10 cellular contexts compared by ENCODE assay signal in the genomic region with DNA sequence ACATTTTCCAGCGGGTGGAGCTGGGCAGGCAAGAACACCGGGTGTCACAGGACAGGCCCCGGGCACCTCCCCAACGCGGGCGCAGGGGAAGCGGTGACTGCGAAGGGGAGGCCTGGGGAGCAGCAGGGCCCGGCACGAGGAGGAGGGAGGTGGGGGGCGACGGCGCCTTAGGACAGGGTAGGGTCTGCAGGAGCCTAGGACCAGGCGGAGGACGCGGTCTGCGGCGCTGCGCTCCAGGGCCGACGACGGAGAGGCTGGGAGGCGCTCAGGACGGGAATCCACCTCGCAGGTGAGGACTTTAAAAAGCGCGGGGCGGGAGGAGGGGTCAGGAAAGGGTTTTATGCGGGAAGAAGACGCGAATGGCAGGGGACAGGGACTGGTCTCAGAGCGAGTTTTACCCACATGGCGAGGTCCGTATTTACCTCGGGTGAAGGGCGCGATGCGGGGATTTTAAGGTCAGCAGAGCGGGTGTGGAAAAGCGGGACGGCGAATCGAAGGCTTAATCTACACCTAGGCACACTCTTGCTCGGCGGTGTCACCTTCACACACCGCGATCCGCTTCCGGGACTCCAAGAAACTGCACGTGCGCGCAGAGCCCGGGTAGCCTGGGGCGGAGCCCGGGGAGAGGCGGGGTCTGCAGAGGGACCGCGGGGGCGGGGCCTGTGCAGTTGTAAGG. TPM values are rescaled to one million over a fixed set of nuclear protein-coding genes. Genes with fewer than 3 reads are reported as not detected.
DNase-seq lines count a peak whose midpoint lies in the region; TF ChIP-seq lines count a peak whose summit lies in the region.
"Had no signal": no experiment of that assay in that cellular context is flagged by ENCODE, and none has a peak within 500 bp of the region (broad histone marks: within the 10 kb centered on the region; RNA-seq: fewer than 3 reads in every experiment).

No MANE protein-coding gene starts in this region.

- H3K4me3 Mint-ChIP-seq in mesothelial cell of epicardium: peak overlapping the region; percentile 74

- H3K36me3 Mint-ChIP-seq in mesothelial cell of epicardium: peaks cover 11% of the 10 kb centered on the region

- TF ChIP-seq CTCF in BE2C (IDR thresholded peaks at IDR 0.05; ENCODE audit: low read depth, low read length): no peak
- TF ChIP-seq CTCF in mesothelial cell of epicardium (IDR thresholded peaks at IDR 0.05; ENCODE audit: unreplicated experiment): no peak

- H3K9me3 ChIP-seq in BE2C (peaks cover 3% of the 10 kb centered on the region; the same call in 1 of the 2 replicates), ectodermal cell (ENCODE audit: control insufficient read depth, low read length) (no peaks in the 10 kb centered on the region)

- H3K27ac ChIP-seq in ectodermal cell (ENCODE audit: insufficient read depth, low read depth, low read length, poor library complexity, severe bottlenecking): no peak overlapping the region

- 45 to 50% methylated on average over 59 of the region's 59 CpGs for WGBS in ectodermal cell, 2 experiments

- H3K27ac Mint-ChIP-seq in mesothelial cell of epicardium: peak overlapping the region; percentile 21

- peaks cover 32% of the 10 kb centered on the region for H3K9me3 Mint-ChIP-seq in mesothelial cell of epicardium

- no peaks in the 10 kb centered on the region for H3K27me3 ChIP-seq in BE2C
- H3K27me3 ChIP-seq in ectodermal cell (ENCODE audit: control insufficient read depth, insufficient read depth, low read length, poor library complexity, severe bottlenecking): peaks cover 10% of the 10 kb centered on the region

- no peaks in the 10 kb centered on the region for H3K4me1 ChIP-seq in BE2C
- no peaks in the 10 kb centered on the region for H3K4me1 ChIP-seq in ectodermal cell (ENCODE audit: control insufficient read depth, insufficient read depth, low read length)

- peak; percentile 35 for DNase-seq in BE2C
- DNase-seq in LHCN-M2 (ENCODE audit: low read depth): peak; percentile 8
- peak in 1 of 2 experiments; percentile 58 for DNase-seq in mesothelial cell of epicardium (ENCODE audit: low spot score in 2 of 2, unreplicated experiment in 2 of 2)
- no peak for DNase-seq in NCI-H2081 (lab: John Stamatoyannopoulos, UW)
- DNase-seq in COLO829 (ENCODE audit: low spot score): no peak
- DNase-seq in SKM-1 (lab: John Stamatoyannopoulos, UW; ENCODE audit: unreplicated experiment): no peak
- DNase-seq in NCI-H1105 treated with DMSO at 0.1 percent for 48 hours (lab: John Stamatoyannopoulos, UW): no peak

- H3K27me3 Mint-ChIP-seq in mesothelial cell of epicardium (ENCODE audit: low read depth): peaks cover 19% of the 10 kb centered on the region

- peaks cover 8% of the 10 kb centered on the region for H3K4me1 Mint-ChIP-seq in mesothelial cell of epicardium

- H3K4me3 ChIP-seq in BE2C (ENCODE audit: low read depth, low read length) (no peak overlapping the region; the same call in 1 of the 2 replicates), ectodermal cell (ENCODE audit: insufficient read depth, low read depth, low read length) (peak overlapping the region; percentile 19)

- H3K36me3 ChIP-seq in BE2C: no peaks in the 10 kb centered on the region
- H3K36me3 ChIP-seq in ectodermal cell (ENCODE audit: control insufficient read depth, insufficient read depth, low read length): no peaks in the 10 kb centered on the region

RNA-seq across cellular contexts. Expression of gene ERVV-2, which starts 13.5 kb away (rescaled TPM):
- not detected for polyA plus RNA-seq in BE2C (2012; ENCODE audit: insufficient read depth, insufficient read length, low read depth)
- total RNA-seq in LHCN-M2 (2014; rRNA removed): not detected in 2 replicates
- not detected for polyA plus RNA-seq in LHCN-M2 (2012)
- not detected for polyA plus RNA-seq in ectodermal cell (2013, experiment 1 of 4)
- polyA plus RNA-seq in ectodermal cell (2013, experiment 2 of 4): not detected
- polyA plus RNA-seq in ectodermal cell (2013, experiment 3 of 4): not detected
- polyA plus RNA-seq in ectodermal cell (2013, experiment 4 of 4): not detected
- not detected in 3 replicates for total RNA-seq in mesothelial cell of epicardium
- total RNA-seq: dermis microvascular lymphatic vessel endothelial cell, subcutaneous adipose tissue had no signal

RNA-seq across cellular contexts. Expression of gene ERVV-1, which starts 44.3 kb away (rescaled TPM):
- not detected for polyA plus RNA-seq in BE2C (2012; ENCODE audit: insufficient read depth, insufficient read length, low read depth)
- total RNA-seq in LHCN-M2 (2014; rRNA removed) (not detected in 2 replicates), mesothelial cell of epicardium (0.13 TPM in 1 of 3 replicates, not detected in the others)
- polyA plus RNA-seq in LHCN-M2 (2012): not detected
- polyA plus RNA-seq in ectodermal cell (2013, experiment 1 of 4): not detected
- polyA plus RNA-seq in ectodermal cell (2013, experiment 2 of 4): not detected
- polyA plus RNA-seq in ectodermal cell (2013, experiment 3 of 4): not detected
- polyA plus RNA-seq in ectodermal cell (2013, experiment 4 of 4): not detected
- total RNA-seq: dermis microvascular lymphatic vessel endothelial cell, subcutaneous adipose tissue had no signal

RNA-seq across cellular contexts. Expression of gene ZNF160, which starts 45.2 kb away (rescaled TPM):
- 4.4 TPM for polyA plus RNA-seq in BE2C (2012; ENCODE audit: insufficient read depth, insufficient read length, low read depth)
- total RNA-seq in LHCN-M2 (2014; rRNA removed) (19.0 and 20.6 TPM in 2 replicates), mesothelial cell of epicardium (67.8 to 71.0 TPM (median 68.3 TPM) in 3 replicates)
- polyA plus RNA-seq in LHCN-M2 (2012): 5.5 TPM
- 42.0 TPM for polyA plus RNA-seq in ectodermal cell (2013, experiment 1 of 4)
- 37.3 TPM for polyA plus RNA-seq in ectodermal cell (2013, experiment 2 of 4)
- polyA plus RNA-seq in ectodermal cell (2013, experiment 3 of 4): 34.3 TPM
- polyA plus RNA-seq in ectodermal cell (2013, experiment 4 of 4): 31.9 TPM

Comparison
In these comparisons a context has a peak if more than half of its experiments do, and no peak if none do; other contexts are left out.
1. DNase-seq: peak in BE2C (single experiment) and LHCN-M2 (single experiment); none in NCI-H2081 (0 of 2), COLO829 (single experiment), SKM-1 (single experiment) and NCI-H1105 treated with DMSO at 0.1 percent for 48 hours (single experiment).